ENCODE assay signal across 2 cellular contexts in the genomic region with DNA sequence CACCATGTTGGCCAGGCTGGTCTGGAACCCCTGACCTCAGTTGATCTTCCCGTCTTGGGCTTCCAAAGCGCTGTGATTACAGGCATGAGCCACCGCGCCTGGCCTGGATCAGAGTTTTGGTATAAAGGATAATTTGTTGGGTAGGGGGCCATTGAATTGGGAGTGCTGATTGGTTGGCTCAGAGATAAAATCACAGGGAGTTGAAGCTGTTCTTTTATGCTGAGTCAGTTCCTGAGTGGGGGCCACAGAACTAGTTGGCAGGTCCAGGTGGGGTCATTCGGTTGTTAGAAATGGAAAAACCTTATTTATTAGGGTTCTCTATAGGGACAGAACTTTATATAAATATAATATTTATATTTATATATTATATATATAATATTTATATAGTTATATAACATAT.
TF ChIP-seq lines count a peak whose summit lies in the region.

No MANE protein-coding gene starts in this region.

TF ChIP-seq in HepG2, 621 proteins besides CTCF, POLR2A, EP300 and RAD21:
- peak; percentile 62 to 82 for TF ChIP-seq MAFK (conservative IDR thresholded peaks at IDR 0.05 in 1 of 2, IDR thresholded peaks at IDR 0.05 in 1 of 2; ENCODE audit: low read length in 2 of 2)
- TF ChIP-seq, protein P1, sequence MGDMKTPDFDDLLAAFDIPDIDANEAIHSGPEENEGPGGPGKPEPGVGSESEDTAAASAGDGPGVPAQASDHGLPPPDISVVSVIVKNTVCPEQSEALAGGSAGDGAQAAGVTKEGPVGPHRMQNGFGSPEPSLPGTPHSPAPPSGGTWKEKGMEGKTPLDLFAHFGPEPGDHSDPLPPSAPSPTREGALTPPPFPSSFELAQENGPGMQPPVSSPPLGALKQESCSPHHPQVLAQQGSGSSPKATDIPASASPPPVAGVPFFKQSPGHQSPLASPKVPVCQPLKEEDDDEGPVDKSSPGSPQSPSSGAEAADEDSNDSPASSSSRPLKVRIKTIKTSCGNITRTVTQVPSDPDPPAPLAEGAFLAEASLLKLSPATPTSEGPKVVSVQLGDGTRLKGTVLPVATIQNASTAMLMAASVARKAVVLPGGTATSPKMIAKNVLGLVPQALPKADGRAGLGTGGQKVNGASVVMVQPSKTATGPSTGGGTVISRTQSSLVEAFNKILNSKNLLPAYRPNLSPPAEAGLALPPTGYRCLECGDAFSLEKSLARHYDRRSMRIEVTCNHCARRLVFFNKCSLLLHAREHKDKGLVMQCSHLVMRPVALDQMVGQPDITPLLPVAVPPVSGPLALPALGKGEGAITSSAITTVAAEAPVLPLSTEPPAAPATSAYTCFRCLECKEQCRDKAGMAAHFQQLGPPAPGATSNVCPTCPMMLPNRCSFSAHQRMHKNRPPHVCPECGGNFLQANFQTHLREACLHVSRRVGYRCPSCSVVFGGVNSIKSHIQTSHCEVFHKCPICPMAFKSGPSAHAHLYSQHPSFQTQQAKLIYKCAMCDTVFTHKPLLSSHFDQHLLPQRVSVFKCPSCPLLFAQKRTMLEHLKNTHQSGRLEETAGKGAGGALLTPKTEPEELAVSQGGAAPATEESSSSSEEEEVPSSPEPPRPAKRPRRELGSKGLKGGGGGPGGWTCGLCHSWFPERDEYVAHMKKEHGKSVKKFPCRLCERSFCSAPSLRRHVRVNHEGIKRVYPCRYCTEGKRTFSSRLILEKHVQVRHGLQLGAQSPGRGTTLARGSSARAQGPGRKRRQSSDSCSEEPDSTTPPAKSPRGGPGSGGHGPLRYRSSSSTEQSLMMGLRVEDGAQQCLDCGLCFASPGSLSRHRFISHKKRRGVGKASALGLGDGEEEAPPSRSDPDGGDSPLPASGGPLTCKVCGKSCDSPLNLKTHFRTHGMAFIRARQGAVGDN (CRISPR knock-in tag; IDR thresholded peaks at IDR 0.05), result no peak
- no peak for TF ChIP-seq FOXA1 (IDR thresholded peaks at IDR 0.05)
- TF ChIP-seq FOXA1 (CRISPR knock-in tag; IDR thresholded peaks at IDR 0.05), result no peak
- peak; percentile 71 for TF ChIP-seq MAFF (IDR thresholded peaks at IDR 0.05; ENCODE audit: low read depth, low read length)
- no peak for TF ChIP-seq ZNF10 (CRISPR knock-in tag; IDR thresholded peaks at IDR 0.05; ENCODE audit: borderline replicate concordance, low read depth)
- no peak for TF ChIP-seq DMAP1 (CRISPR knock-in tag; IDR thresholded peaks at IDR 0.05)
- TF ChIP-seq, protein P2, sequence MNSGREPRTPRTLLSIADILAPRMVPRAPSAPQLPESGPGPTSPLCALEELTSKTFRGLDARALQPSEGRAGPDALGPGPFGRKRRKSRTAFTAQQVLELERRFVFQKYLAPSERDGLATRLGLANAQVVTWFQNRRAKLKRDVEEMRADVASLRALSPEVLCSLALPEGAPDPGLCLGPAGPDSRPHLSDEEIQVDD (CRISPR knock-in tag; IDR thresholded peaks at IDR 0.05; ENCODE audit: borderline replicate concordance), result no peak
- TF ChIP-seq PTBP1 (IDR thresholded peaks at IDR 0.05; ENCODE audit: low read depth, low read length, poor library complexity, severe bottlenecking), result no peak
- TF ChIP-seq, protein P3, sequence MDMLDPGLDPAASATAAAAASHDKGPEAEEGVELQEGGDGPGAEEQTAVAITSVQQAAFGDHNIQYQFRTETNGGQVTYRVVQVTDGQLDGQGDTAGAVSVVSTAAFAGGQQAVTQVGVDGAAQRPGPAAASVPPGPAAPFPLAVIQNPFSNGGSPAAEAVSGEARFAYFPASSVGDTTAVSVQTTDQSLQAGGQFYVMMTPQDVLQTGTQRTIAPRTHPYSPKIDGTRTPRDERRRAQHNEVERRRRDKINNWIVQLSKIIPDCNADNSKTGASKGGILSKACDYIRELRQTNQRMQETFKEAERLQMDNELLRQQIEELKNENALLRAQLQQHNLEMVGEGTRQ (IDR thresholded peaks at IDR 0.05; ENCODE audit: low read depth, low read length), result no peak
- TF ChIP-seq, protein P3 (CRISPR knock-in tag; IDR thresholded peaks at IDR 0.05; ENCODE audit: borderline replicate concordance), result no peak
- TF ChIP-seq ZSCAN9 (CRISPR knock-in tag; IDR thresholded peaks at IDR 0.05; ENCODE audit: borderline replicate concordance), result no peak
- TF ChIP-seq, protein P4, sequence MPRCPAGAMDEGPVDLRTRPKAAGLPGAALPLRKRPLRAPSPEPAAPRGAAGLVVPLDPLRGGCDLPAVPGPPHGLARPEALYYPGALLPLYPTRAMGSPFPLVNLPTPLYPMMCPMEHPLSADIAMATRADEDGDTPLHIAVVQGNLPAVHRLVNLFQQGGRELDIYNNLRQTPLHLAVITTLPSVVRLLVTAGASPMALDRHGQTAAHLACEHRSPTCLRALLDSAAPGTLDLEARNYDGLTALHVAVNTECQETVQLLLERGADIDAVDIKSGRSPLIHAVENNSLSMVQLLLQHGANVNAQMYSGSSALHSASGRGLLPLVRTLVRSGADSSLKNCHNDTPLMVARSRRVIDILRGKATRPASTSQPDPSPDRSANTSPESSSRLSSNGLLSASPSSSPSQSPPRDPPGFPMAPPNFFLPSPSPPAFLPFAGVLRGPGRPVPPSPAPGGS (CRISPR knock-in tag; IDR thresholded peaks at IDR 0.05), result no peak
- no peak for TF ChIP-seq ZNF12 (CRISPR knock-in tag; IDR thresholded peaks at IDR 0.05)
- TF ChIP-seq, protein P5, sequence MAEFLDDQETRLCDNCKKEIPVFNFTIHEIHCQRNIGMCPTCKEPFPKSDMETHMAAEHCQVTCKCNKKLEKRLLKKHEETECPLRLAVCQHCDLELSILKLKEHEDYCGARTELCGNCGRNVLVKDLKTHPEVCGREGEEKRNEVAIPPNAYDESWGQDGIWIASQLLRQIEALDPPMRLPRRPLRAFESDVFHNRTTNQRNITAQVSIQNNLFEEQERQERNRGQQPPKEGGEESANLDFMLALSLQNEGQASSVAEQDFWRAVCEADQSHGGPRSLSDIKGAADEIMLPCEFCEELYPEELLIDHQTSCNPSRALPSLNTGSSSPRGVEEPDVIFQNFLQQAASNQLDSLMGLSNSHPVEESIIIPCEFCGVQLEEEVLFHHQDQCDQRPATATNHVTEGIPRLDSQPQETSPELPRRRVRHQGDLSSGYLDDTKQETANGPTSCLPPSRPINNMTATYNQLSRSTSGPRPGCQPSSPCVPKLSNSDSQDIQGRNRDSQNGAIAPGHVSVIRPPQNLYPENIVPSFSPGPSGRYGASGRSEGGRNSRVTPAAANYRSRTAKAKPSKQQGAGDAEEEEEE (CRISPR knock-in tag; IDR thresholded peaks at IDR 0.05; ENCODE audit: borderline replicate concordance), result no peak
- TF ChIP-seq ZNF354B (CRISPR knock-in tag; IDR thresholded peaks at IDR 0.05), result no peak

TF ChIP-seq in K562, 482 proteins besides CTCF, POLR2A, EP300 and RAD21:
- TF ChIP-seq MAFF (IDR thresholded peaks at IDR 0.05; ENCODE audit: low read length) (peak; percentile 79), CC2D1A (IDR thresholded peaks at IDR 0.05) (0 out of 2 replicates have a peak, but pooled peaks have one; percentile 20), NCOA4 (IDR thresholded peaks at IDR 0.05; ENCODE audit: partially characterized antibody) (no peak), ZNF316 (IDR thresholded peaks at IDR 0.05) (peak; percentile 96), SMAD1 (IDR thresholded peaks at IDR 0.05; ENCODE audit: low read depth, low read length, partially characterized antibody) (no peak), MAFG (tag; conservative IDR thresholded peaks at IDR 0.05) (peak; percentile 72), MAFK (IDR thresholded peaks at IDR 0.05; ENCODE audit: low read length) (peak; percentile 79), C11orf30 (IDR thresholded peaks at IDR 0.05; ENCODE audit: low read depth) (peak; percentile 94), SRF (CRISPR knock-in tag; IDR thresholded peaks at IDR 0.05) (no peak), SP2 (IDR thresholded peaks at IDR 0.05; ENCODE audit: extremely low read depth, low read depth, low read length, poor library complexity, severe bottlenecking) (no peak), NFE2 (IDR thresholded peaks at IDR 0.05; ENCODE audit: low read depth) (peak; percentile 72)
- TF ChIP-seq, protein P6, sequence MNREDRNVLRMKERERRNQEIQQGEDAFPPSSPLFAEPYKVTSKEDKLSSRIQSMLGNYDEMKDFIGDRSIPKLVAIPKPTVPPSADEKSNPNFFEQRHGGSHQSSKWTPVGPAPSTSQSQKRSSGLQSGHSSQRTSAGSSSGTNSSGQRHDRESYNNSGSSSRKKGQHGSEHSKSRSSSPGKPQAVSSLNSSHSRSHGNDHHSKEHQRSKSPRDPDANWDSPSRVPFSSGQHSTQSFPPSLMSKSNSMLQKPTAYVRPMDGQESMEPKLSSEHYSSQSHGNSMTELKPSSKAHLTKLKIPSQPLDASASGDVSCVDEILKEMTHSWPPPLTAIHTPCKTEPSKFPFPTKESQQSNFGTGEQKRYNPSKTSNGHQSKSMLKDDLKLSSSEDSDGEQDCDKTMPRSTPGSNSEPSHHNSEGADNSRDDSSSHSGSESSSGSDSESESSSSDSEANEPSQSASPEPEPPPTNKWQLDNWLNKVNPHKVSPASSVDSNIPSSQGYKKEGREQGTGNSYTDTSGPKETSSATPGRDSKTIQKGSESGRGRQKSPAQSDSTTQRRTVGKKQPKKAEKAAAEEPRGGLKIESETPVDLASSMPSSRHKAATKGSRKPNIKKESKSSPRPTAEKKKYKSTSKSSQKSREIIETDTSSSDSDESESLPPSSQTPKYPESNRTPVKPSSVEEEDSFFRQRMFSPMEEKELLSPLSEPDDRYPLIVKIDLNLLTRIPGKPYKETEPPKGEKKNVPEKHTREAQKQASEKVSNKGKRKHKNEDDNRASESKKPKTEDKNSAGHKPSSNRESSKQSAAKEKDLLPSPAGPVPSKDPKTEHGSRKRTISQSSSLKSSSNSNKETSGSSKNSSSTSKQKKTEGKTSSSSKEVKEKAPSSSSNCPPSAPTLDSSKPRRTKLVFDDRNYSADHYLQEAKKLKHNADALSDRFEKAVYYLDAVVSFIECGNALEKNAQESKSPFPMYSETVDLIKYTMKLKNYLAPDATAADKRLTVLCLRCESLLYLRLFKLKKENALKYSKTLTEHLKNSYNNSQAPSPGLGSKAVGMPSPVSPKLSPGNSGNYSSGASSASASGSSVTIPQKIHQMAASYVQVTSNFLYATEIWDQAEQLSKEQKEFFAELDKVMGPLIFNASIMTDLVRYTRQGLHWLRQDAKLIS (CRISPR knock-in tag; IDR thresholded peaks at IDR 0.05), result no peak
